14 cellular contexts compared by ENCODE assay signal in genomic region chr10:17109475-17110207, GRCh38. TPM values are rescaled to one million over a fixed set of nuclear protein-coding genes. Genes with fewer than 3 reads are reported as not detected.
DNase-seq lines count a peak whose midpoint lies in the region; ATAC-seq lines count a peak whose summit lies in the region.
"Had no signal": no experiment of that assay in that cellular context is flagged by ENCODE, and none has a peak within 500 bp of the region (broad histone marks: within the 10 kb centered on the region; RNA-seq: fewer than 3 reads in every experiment).

No MANE protein-coding gene starts in this region.

- H3K36me3 Mint-ChIP-seq in activated naive CD4-positive, alpha-beta T cell treated with anti-CD3 and anti-CD28 coated beads, Interleukin-2, amount 50 U/mL, for 24 hours, result peaks cover 20% of the 10 kb centered on the region
- H3K36me3 Mint-ChIP-seq in stimulated activated naive B cell treated with anti-CD40 and anti-IgM and Interleukin-4, amounts not matched to agents 10 μg/mL and 1 μg/mL and 100 μg/mL, for 72 hours, result peaks cover 8 to 18% of the 10 kb centered on the region in 2 donors
- peaks cover 7 to 20% (median 10%) of the 10 kb centered on the region in 3 donors for H3K36me3 Mint-ChIP-seq in immature natural killer cell

- no peak overlapping the region for H3K4me3 Mint-ChIP-seq in activated naive CD4-positive, alpha-beta T cell treated with anti-CD3 and anti-CD28 coated beads, Interleukin-2, amount 50 U/mL, for 24 hours
- H3K4me3 Mint-ChIP-seq in stimulated activated naive B cell treated with anti-CD40 and anti-IgM and Interleukin-4, amounts not matched to agents 10 μg/mL and 1 μg/mL and 100 μg/mL, for 72 hours, result no peak overlapping the region
- H3K4me3 Mint-ChIP-seq in immature natural killer cell, result no peak overlapping the region
- H3K4me3 Mint-ChIP-seq: activated CD4-positive, alpha-beta T cell treated with anti-CD3 and anti-CD28 coated beads, Interleukin-2, amount 10 ng/mL, durations not matched to agents 24 days and 14 days; CD8-positive, alpha-beta T cell had no signal

- no peaks in the 10 kb centered on the region for H3K9me3 Mint-ChIP-seq in activated naive CD4-positive, alpha-beta T cell treated with anti-CD3 and anti-CD28 coated beads, Interleukin-2, amount 50 U/mL, for 24 hours
- no peaks in the 10 kb centered on the region for H3K9me3 Mint-ChIP-seq in stimulated activated naive B cell treated with anti-CD40 and anti-IgM and Interleukin-4, amounts not matched to agents 10 μg/mL and 1 μg/mL and 100 μg/mL, for 72 hours
- H3K9me3 Mint-ChIP-seq in immature natural killer cell, result no peaks in the 10 kb centered on the region
- H3K9me3 Mint-ChIP-seq: activated CD4-positive, alpha-beta T cell treated with anti-CD3 and anti-CD28 coated beads, Interleukin-2, amount 10 ng/mL, durations not matched to agents 24 days and 14 days; CD8-positive, alpha-beta T cell had no signal

- H3K4me1 Mint-ChIP-seq in activated naive CD4-positive, alpha-beta T cell treated with anti-CD3 and anti-CD28 coated beads, Interleukin-2, amount 50 U/mL, for 24 hours, result peaks cover 8% of the 10 kb centered on the region
- no peaks in the 10 kb centered on the region for H3K4me1 Mint-ChIP-seq in stimulated activated naive B cell treated with anti-CD40 and anti-IgM and Interleukin-4, amounts not matched to agents 10 μg/mL and 1 μg/mL and 100 μg/mL, for 72 hours
- no peaks in the 10 kb centered on the region for H3K4me1 Mint-ChIP-seq in immature natural killer cell
- H3K4me1 Mint-ChIP-seq: activated CD4-positive, alpha-beta T cell treated with anti-CD3 and anti-CD28 coated beads, Interleukin-2, amount 10 ng/mL, durations not matched to agents 24 days and 14 days had no signal

- H3K27me3 Mint-ChIP-seq in activated naive CD4-positive, alpha-beta T cell treated with anti-CD3 and anti-CD28 coated beads, Interleukin-2, amount 50 U/mL, for 24 hours, result no peaks in the 10 kb centered on the region
- no peaks in the 10 kb centered on the region for H3K27me3 Mint-ChIP-seq in stimulated activated naive B cell treated with anti-CD40 and anti-IgM and Interleukin-4, amounts not matched to agents 10 μg/mL and 1 μg/mL and 100 μg/mL, for 72 hours
- no peaks in the 10 kb centered on the region for H3K27me3 Mint-ChIP-seq in immature natural killer cell (ENCODE audit: low read depth in 3 of 3)
- H3K27me3 Mint-ChIP-seq: activated CD4-positive, alpha-beta T cell treated with anti-CD3 and anti-CD28 coated beads, Interleukin-2, amount 10 ng/mL, durations not matched to agents 24 days and 14 days; progenitor cell of endocrine pancreas had no signal

- peak overlapping the region; percentile 47 for H3K27ac Mint-ChIP-seq in activated naive CD4-positive, alpha-beta T cell treated with anti-CD3 and anti-CD28 coated beads, Interleukin-2, amount 50 U/mL, for 24 hours
- H3K27ac Mint-ChIP-seq in stimulated activated naive B cell treated with anti-CD40 and anti-IgM and Interleukin-4, amounts not matched to agents 10 μg/mL and 1 μg/mL and 100 μg/mL, for 72 hours, result no peak overlapping the region
- no peak overlapping the region for H3K27ac Mint-ChIP-seq in immature natural killer cell
- H3K27ac Mint-ChIP-seq: activated CD4-positive, alpha-beta T cell treated with anti-CD3 and anti-CD28 coated beads, Interleukin-2, amount 10 ng/mL, durations not matched to agents 24 days and 14 days; CD8-positive, alpha-beta T cell; progenitor cell of endocrine pancreas had no signal

- DNase-seq in activated naive CD4-positive, alpha-beta T cell treated with Interleukin-2 at 50 U/mL for 16 hours, result no peak
- peak; percentile 40 for DNase-seq in NCI-H446 treated with DMSO at 0.1 percent for 48 hours (lab: John Stamatoyannopoulos, UW)
- DNase-seq in dermis blood vessel endothelial cell, result peak; percentile 35
- DNase-seq in stimulated activated naive B cell treated with anti-CD40 and anti-IgM and Interleukin-4, amounts not matched to agents 10 μg/mL and 1 μg/mL and 100 μg/mL, for 72 hours, result no peak
- no peak for DNase-seq in immature natural killer cell
- DNase-seq in NCI-H2227 (lab: John Stamatoyannopoulos, UW; ENCODE audit: unreplicated experiment), result no peak
- DNase-seq in nucleus accumbens (lab: John Stamatoyannopoulos, UW), result no peak
- DNase-seq: activated CD4-positive, alpha-beta T cell treated with anti-CD3 and anti-CD28 coated beads, Interleukin-2, amount 10 ng/mL, durations not matched to agents 24 days and 14 days; body of pancreas; CD8-positive, alpha-beta T cell; NCI-H2227 treated with DMSO at 0.1 percent for 48 hours had no signal

- ATAC-seq in stimulated activated naive B cell treated with anti-CD40 and anti-IgM and Interleukin-4, amounts not matched to agents 10 μg/mL and 1 μg/mL and 100 μg/mL, for 72 hours (replicated peaks), result peak; percentile 27 to 46
- ATAC-seq: body of pancreas; CD8-positive, alpha-beta T cell; gastroesophageal sphincter had no signal

RNA-seq across cellular contexts. Expression of gene CUBN, which starts 20.0 kb away (rescaled TPM):
- 6.1 and 27.5 TPM in 2 replicates for total RNA-seq in dermis blood vessel endothelial cell
- polyA plus RNA-seq in immature natural killer cell, result 1 to 10 TPM in 1 of 3 donors, under 1 TPM in 1, not detected in 1; 0.16 to 1.2 TPM

Comparison
In these comparisons a context has a peak if more than half of its experiments do, and no peak if none do; other contexts are left out.
1. DNase-seq: peak in NCI-H446 treated with DMSO at 0.1 percent for 48 hours (single experiment) and dermis blood vessel endothelial cell (single experiment); none in activated naive CD4-positive, alpha-beta T cell treated with Interleukin-2 at 50 U/mL for 16 hours (single experiment), stimulated activated naive B cell treated with anti-CD40 and anti-IgM and Interleukin-4, amounts not matched to agents 10 μg/mL and 1 μg/mL and 100 μg/mL, for 72 hours (single experiment), immature natural killer cell (0 of 3), NCI-H2227 (single experiment) and nucleus accumbens (0 of 56).